Comparison of ENCODE assay signal across 23 cellular contexts in genomic region chr2:10561636-10562035, GRCh38.
"Had no signal": no experiment of that assay in that cellular context is flagged by ENCODE, and none has a peak within 500 bp of the region (broad histone marks: within the 10 kb centered on the region; RNA-seq: fewer than 3 reads in every experiment).

No MANE protein-coding gene starts in this region.

- H3K9me3 Mint-ChIP-seq: activated naive CD4-positive, alpha-beta T cell treated with anti-CD3 and anti-CD28 coated beads, Interleukin-2, amount 10 ng/mL, durations not matched to agents 7 days and 5 days; naive B cell; stimulated activated effector memory CD8-positive, alpha-beta T cell treated with anti-CD3 and anti-CD28 coated beads, Interleukin-12 subunit alpha, Interleukin-12 subunit beta, amount 100 ng/mL, for 72 hours; type B pancreatic cell; WTC11 had no signal

- H3K27ac Mint-ChIP-seq: activated CD4-positive, alpha-beta T cell treated with anti-CD3 and anti-CD28 coated beads for 36 hours; activated naive CD4-positive, alpha-beta T cell treated with anti-CD3 and anti-CD28 coated beads, Interleukin-2, amount 10 ng/mL, durations not matched to agents 7 days and 5 days; type B pancreatic cell had no signal

- ATAC-seq: activated CD4-positive, alpha-beta T cell treated with anti-CD3 and anti-CD28 coated beads for 36 hours; body of pancreas; esophagus mucosa; left lobe of liver; lower lobe of right lung; right lobe of liver; stimulated activated effector memory CD8-positive, alpha-beta T cell treated with anti-CD3 and anti-CD28 coated beads, Interleukin-12 subunit alpha, Interleukin-12 subunit beta, amount 100 ng/mL, for 72 hours; WTC11 had no signal

- H3K27me3 ChIP-seq: body of pancreas, cardiac muscle cell, right lobe of liver, vagina had no signal

- H3K9me3 ChIP-seq: body of pancreas, lower lobe of right lung, right lobe of liver, vagina had no signal

- DNase-seq: activated CD4-positive, alpha-beta T cell treated with anti-CD3 and anti-CD28 coated beads for 36 hours; activated CD4-positive, alpha-beta T cell treated with anti-CD3 and anti-CD28 coated beads, Interleukin-2, amount 50 U/mL, for 4 hours; activated effector memory CD4-positive, alpha-beta T cell treated with anti-CD3 and anti-CD28 coated beads, Interleukin-2, amount 50 U/mL, for 16 hours; activated naive CD4-positive, alpha-beta T cell treated with anti-CD3 and anti-CD28 coated beads, Interleukin-2, amount 10 ng/mL, durations not matched to agents 7 days and 5 days; anterior cingulate cortex; body of pancreas; effector memory CD4-positive, alpha-beta T cell; foreskin melanocyte; lower lobe of right lung; mesendoderm; naive B cell; nucleus accumbens; right lobe of liver; stimulated activated CD4-positive, alpha-beta T cell treated with anti-CD3 and anti-CD28 coated beads, Interleukin-2, amount 100 ng/mL, for 24 hours; T-helper 9 cell had no signal

- H3K27ac ChIP-seq: body of pancreas, cardiac muscle cell, lower lobe of right lung, right lobe of liver, skin epidermis, vagina had no signal

- H3K27me3 Mint-ChIP-seq: activated CD4-positive, alpha-beta T cell treated with anti-CD3 and anti-CD28 coated beads for 36 hours; activated naive CD4-positive, alpha-beta T cell treated with anti-CD3 and anti-CD28 coated beads, Interleukin-2, amount 10 ng/mL, durations not matched to agents 7 days and 5 days; naive B cell; type B pancreatic cell had no signal

- H3K4me1 ChIP-seq: lower lobe of right lung, right lobe of liver, vagina had no signal

- H3K36me3 ChIP-seq: cardiac muscle cell, lower lobe of right lung, right lobe of liver, vagina had no signal

- H3K4me3 Mint-ChIP-seq: activated CD4-positive, alpha-beta T cell treated with anti-CD3 and anti-CD28 coated beads for 36 hours; activated naive CD4-positive, alpha-beta T cell treated with anti-CD3 and anti-CD28 coated beads, Interleukin-2, amount 10 ng/mL, durations not matched to agents 7 days and 5 days; stimulated activated effector memory CD8-positive, alpha-beta T cell treated with anti-CD3 and anti-CD28 coated beads, Interleukin-12 subunit alpha, Interleukin-12 subunit beta, amount 100 ng/mL, for 72 hours; type B pancreatic cell; WTC11 had no signal

- H3K4me1 Mint-ChIP-seq: activated CD4-positive, alpha-beta T cell treated with anti-CD3 and anti-CD28 coated beads for 36 hours; activated naive CD4-positive, alpha-beta T cell treated with anti-CD3 and anti-CD28 coated beads, Interleukin-2, amount 10 ng/mL, durations not matched to agents 7 days and 5 days; naive B cell; WTC11 had no signal

- H3K4me3 ChIP-seq: body of pancreas, cardiac muscle cell, lower lobe of right lung, right lobe of liver, skin epidermis, vagina had no signal
